In genomic region chr11:75140269-75141138, GRCh38 we compare ENCODE assay signal across 8 cellular contexts. TPM values are rescaled to one million over a fixed set of nuclear protein-coding genes. Genes with fewer than 3 reads are reported as not detected.
DNase-seq lines count a peak whose midpoint lies in the region; ATAC-seq, FAIRE-seq and TF ChIP-seq lines count a peak whose summit lies in the region.

No MANE protein-coding gene starts in this region.

- no peaks in the 10 kb centered on the region for H3K36me3 ChIP-seq in body of pancreas (replicated peaks in 1 of 2; ENCODE audit: insufficient read depth in 1 of 2, low read depth in 2 of 2)
- H3K36me3 ChIP-seq in kidney (ENCODE audit: control insufficient read depth in 1 of 2, insufficient read depth in 2 of 2, low read length in 2 of 2): no peaks in the 10 kb centered on the region

- WGBS in body of pancreas, 2 donors: 26 to 47% methylated on average over 14 to 22 of the region's 22 CpGs

- H3K27me3 ChIP-seq in body of pancreas: no peaks in the 10 kb centered on the region

- no peak for FAIRE-seq in kidney (lab: Jason Lieb, UNC)

- H3K27ac ChIP-seq in body of pancreas: no peak overlapping the region
- H3K27ac ChIP-seq in kidney (ENCODE audit: low read depth in 2 of 2, low read length in 2 of 2): no peak overlapping the region

- no peak for TF ChIP-seq POLR2A in body of pancreas (IDR thresholded peaks at IDR 0.05)

- no peaks in the 10 kb centered on the region for H3K4me1 ChIP-seq in body of pancreas
- H3K4me1 ChIP-seq in kidney (ENCODE audit: control insufficient read depth in 1 of 2, insufficient read depth in 1 of 2, low read depth in 1 of 2, low read length in 2 of 2): peaks cover 0 to 4% of the 10 kb centered on the region in 2 donors

- TF ChIP-seq CTCF in body of pancreas (IDR thresholded peaks at IDR 0.05) (peak; percentile 76 to 96 (median 91)), kidney (IDR thresholded peaks at IDR 0.05; ENCODE audit: borderline replicate concordance, extremely low read depth, insufficient read depth) (peak; percentile 95)

- H3K9ac ChIP-seq in kidney (ENCODE audit: low read length in 2 of 2): no peak overlapping the region

- no peak overlapping the region for H3K4me3 ChIP-seq in body of pancreas
- no peak overlapping the region for H3K4me3 ChIP-seq in kidney (ENCODE audit: low read length in 2 of 2)

- ATAC-seq in body of pancreas (peak; percentile 59), HG02870 (IDR thresholded peaks at IDR 0.05; ENCODE audit: unreplicated experiment) (no peak)

- DNase-seq in GDM1 (lab: John Stamatoyannopoulos, UW) (peak; percentile 20), HK-2 (ENCODE audit: unreplicated experiment) (peak; percentile 50), UCSD-AML1 (lab: John Stamatoyannopoulos, UW; ENCODE audit: unreplicated experiment) (peak; percentile 67), body of pancreas (peak; percentile 65 to 82 (median 72)), kidney (no peak), globus pallidus (ENCODE audit: low spot score) (no peak)
- peak; percentile 68 for DNase-seq in stimulated activated CD4-positive, alpha-beta T cell treated with anti-CD3 and anti-CD28 coated beads, Interleukin-2, amount 100 ng/mL, for 4 hours (ENCODE audit: low read depth)

- no peaks in the 10 kb centered on the region for H3K9me3 ChIP-seq in body of pancreas
- H3K9me3 ChIP-seq in kidney (ENCODE audit: control insufficient read depth in 1 of 2, low read length in 2 of 2): no peaks in the 10 kb centered on the region

- intact Hi-C loops in body of pancreas (cut with DNase I) (loop anchor here (5.0 kb wide), 2 partner anchors 67 to 107 kb away; no protein-coding TSS in a partner anchor), kidney (cut with DNase I) (loop anchor here (5.0 to 10.0 kb wide), 2 partner anchors 54 to 107 kb away; no protein-coding TSS in a partner anchor)

RNA-seq across cellular contexts. Expression of gene SLCO2B1, which starts 10.4 kb away (rescaled TPM):
- total RNA-seq in body of pancreas (100 to 1,000 TPM in 1 of 2 donors, 10 to 100 TPM in 1; 33.7 to 101 TPM), kidney (117 TPM)
- 8.9 TPM for polyA plus RNA-seq in kidney (ENCODE audit: insufficient read depth, low read depth, low replicate concordance)

RNA-seq across cellular contexts. Expression of gene OR2AT4, which starts 43.8 kb away (rescaled TPM):
- total RNA-seq in body of pancreas (under 1 TPM in 1 of 2 donors, not detected in 1; under 0.01 TPM), kidney (not detected)
- polyA plus RNA-seq in kidney (ENCODE audit: insufficient read depth, low read depth, low replicate concordance): not detected

Comparison
In these comparisons a context has a peak if more than half of its experiments do, and no peak if none do; other contexts are left out.
1. DNase-seq: peak in GDM1 (single experiment), HK-2 (single experiment), UCSD-AML1 (single experiment), body of pancreas (4 of 4) and stimulated activated CD4-positive, alpha-beta T cell treated with anti-CD3 and anti-CD28 coated beads, Interleukin-2, amount 100 ng/mL, for 4 hours (single experiment); none in kidney (single experiment) and globus pallidus (single experiment).